In genomic region chr22:22753526-22754267, GRCh38 we compare ENCODE assay signal across 8 cellular contexts.
DNase-seq lines count a peak whose midpoint lies in the region; ATAC-seq and TF ChIP-seq lines count a peak whose summit lies in the region.

No MANE protein-coding gene starts in this region.

- H3K9me3 Mint-ChIP-seq in Caco-2 (ENCODE audit: unreplicated experiment), result no peaks in the 10 kb centered on the region
- H3K9me3 Mint-ChIP-seq in HFFc6, result no peaks in the 10 kb centered on the region

- TF ChIP-seq CTCF in Caco-2 (IDR thresholded peaks at IDR 0.05; ENCODE audit: insufficient read depth in 1 of 2, low read depth in 1 of 2, low read length in 1 of 2, severe bottlenecking in 1 of 2, unreplicated experiment in 1 of 2) (peak; percentile 59 to 91), HFFc6 (IDR thresholded peaks at IDR 0.05) (peak; percentile 77)

- CTCF ChIA-PET in Caco-2 (lab: Charles Lee), result interaction anchor here (0.6 to 2.6 kb wide), 13 partner anchors 8 to 236 kb away, joined by 3 to 45 read pairs (median 4); no protein-coding TSS in a partner anchor

- no peaks in the 10 kb centered on the region for H3K9me3 ChIP-seq in Caco-2

- ATAC-seq in HG03025 (IDR thresholded peaks at IDR 0.05; ENCODE audit: low FRiP score, unreplicated experiment) (no peak), HG02870 (IDR thresholded peaks at IDR 0.05; ENCODE audit: unreplicated experiment) (no peak)

- no peaks in the 10 kb centered on the region for H3K4me1 ChIP-seq in Caco-2

- H3K27me3 ChIP-seq in Caco-2 (replicated peaks; ENCODE audit: control insufficient read depth, insufficient read depth, low read length), result no peaks in the 10 kb centered on the region; the same call in 1 of the 2 replicates

- H3K36me3 Mint-ChIP-seq in Caco-2 (ENCODE audit: insufficient read depth, unreplicated experiment) (no peaks in the 10 kb centered on the region), HFFc6 (ENCODE audit: low read depth) (no peaks in the 10 kb centered on the region)

- no peak overlapping the region for H3K27ac Mint-ChIP-seq in Caco-2 (ENCODE audit: unreplicated experiment)
- no peak overlapping the region for H3K27ac Mint-ChIP-seq in HFFc6

- H3K4me1 Mint-ChIP-seq in Caco-2 (ENCODE audit: low read depth, unreplicated experiment), result no peaks in the 10 kb centered on the region
- H3K4me1 Mint-ChIP-seq in HFFc6 (ENCODE audit: low read depth), result no peaks in the 10 kb centered on the region

- H3K4me3 ChIP-seq in Caco-2 (ENCODE audit: low read depth, low read length), result no peak overlapping the region

- no peaks in the 10 kb centered on the region for H3K36me3 ChIP-seq in Caco-2 (ENCODE audit: control insufficient read depth, insufficient read depth, low read length)

- no TSS peak for BruUV-seq in Caco-2 (replicated peaks; lab: Mats Ljungman, UMichigan)

- H3K27me3 Mint-ChIP-seq in Caco-2 (ENCODE audit: insufficient read depth, unreplicated experiment) (no peaks in the 10 kb centered on the region), HFFc6 (ENCODE audit: insufficient read depth) (peaks cover 9% of the 10 kb centered on the region)

- H3K4me3 Mint-ChIP-seq in Caco-2 (ENCODE audit: unreplicated experiment), result no peak overlapping the region
- H3K4me3 Mint-ChIP-seq in HFFc6, result no peak overlapping the region

- POLR2A ChIA-PET in Caco-2 (lab: Charles Lee), result interaction anchor here (0.5 kb wide), 1 partner anchor 33 kb away, joined by 3 read pairs; no protein-coding TSS in a partner anchor

- DNase-seq in Caco-2 (peak; percentile 78 to 80), HFFc6 (peak; percentile 6), RPMI8226 (peak; percentile 71), head of caudate nucleus (peak in 39 of 42 donors; percentile 8 to 74 (median 46))
- peak; percentile 59 for DNase-seq in activated T-helper 9 cell treated with anti-CD3 and anti-CD28 coated beads, Interleukin-2, amount 50 U/mL, for 16 hours (ENCODE audit: low read depth)
- DNase-seq in stimulated activated CD4-positive, alpha-beta T cell treated with anti-CD3 and anti-CD28 coated beads, Interleukin-12 subunit alpha, Interleukin-12 subunit beta, amount 100 ng/mL, for 24 hours (ENCODE audit: low read depth in 2 of 2), result peak; percentile 61 to 70

- intact Hi-C loops in Caco-2 (cut with micrococcal nuclease; ENCODE audit: unreplicated experiment) (loop anchor here (2.0 kb wide), 1 partner anchor 131 kb away; no protein-coding TSS in a partner anchor), head of caudate nucleus (cut with DNase I) (no loop called here)

Comparison
In these comparisons a context has a peak if more than half of its experiments do, and no peak if none do; other contexts are left out.
1. DNase-seq: peak in every context shown above with its lines; median percentile 79 in Caco-2; 71 in RPMI8226; 66 in stimulated activated CD4-positive, alpha-beta T cell treated with anti-CD3 and anti-CD28 coated beads, Interleukin-12 subunit alpha, Interleukin-12 subunit beta, amount 100 ng/mL, for 24 hours; 59 in activated T-helper 9 cell treated with anti-CD3 and anti-CD28 coated beads, Interleukin-2, amount 50 U/mL, for 16 hours; 46 in head of caudate nucleus; 6 in HFFc6.